9 cellular contexts compared by ENCODE assay signal in genomic region chr9:12464910-12465512, GRCh38.
A peak's percentile ranks its signal among the peaks of the same experiment; 100 is the strongest.
DNase-seq lines count a peak whose midpoint lies in the region; ATAC-seq and TF ChIP-seq lines count a peak whose summit lies in the region.
"Had no signal": no experiment of that assay in that cellular context is flagged by ENCODE, and none has a peak within 500 bp of the region (broad histone marks: within the 10 kb centered on the region; RNA-seq: fewer than 3 reads in every experiment).

No MANE protein-coding gene starts in this region.

- no peak overlapping the region for H3K27ac ChIP-seq in breast epithelium
- no peak overlapping the region for H3K27ac ChIP-seq in endodermal cell (ENCODE audit: low read depth, low read length)

- H3K27ac Mint-ChIP-seq in MCF 10A (ENCODE audit: low read depth, unreplicated experiment) (no peak overlapping the region), endodermal cell (no peak overlapping the region)
- H3K27ac Mint-ChIP-seq: activated T-cell treated with anti-CD3 and anti-CD28 coated beads, Interleukin-2, amount 50 U/mL, for 72 hours had no signal

- POLR2A ChIA-PET in MCF 10A (lab: Yijun Ruan, JAX), result no interaction called here

- no peak for TF ChIP-seq POLR2A in breast epithelium (IDR thresholded peaks at IDR 0.05)

- H3K27me3 Mint-ChIP-seq in MCF 10A (ENCODE audit: insufficient read depth, unreplicated experiment) (peaks cover 83% of the 10 kb centered on the region), endodermal cell (ENCODE audit: insufficient read depth) (no peaks in the 10 kb centered on the region)

- peak; percentile 38 for DNase-seq in MCF 10A (ENCODE audit: unreplicated experiment)
- DNase-seq in breast epithelium (ENCODE audit: low spot score in 2 of 2), result no peak
- DNase-seq in NCI-H446 treated with DMSO at 0.1 percent for 48 hours (lab: John Stamatoyannopoulos, UW), result peak; percentile 22
- DNase-seq in endodermal cell, result no peak
- peak; percentile 24 for DNase-seq in renal cortical epithelial cell (ENCODE audit: low read depth)
- no peak for DNase-seq in NCI-H2227 (lab: John Stamatoyannopoulos, UW; ENCODE audit: unreplicated experiment)

- ATAC-seq in HG03432 (IDR thresholded peaks at IDR 0.05; ENCODE audit: unreplicated experiment) (no peak), HG02798 (IDR thresholded peaks at IDR 0.05; ENCODE audit: poor library complexity, unreplicated experiment) (no peak)
- ATAC-seq: activated T-cell treated with anti-CD3 and anti-CD28 coated beads, Interleukin-2, amount 50 U/mL, for 72 hours had no signal

- H3K36me3 Mint-ChIP-seq in MCF 10A (ENCODE audit: insufficient read depth, unreplicated experiment) (no peaks in the 10 kb centered on the region), endodermal cell (ENCODE audit: low read depth) (peaks cover 11% of the 10 kb centered on the region)

- H3K9me3 ChIP-seq in breast epithelium, result no peaks in the 10 kb centered on the region
- peaks cover 23% of the 10 kb centered on the region for H3K9me3 ChIP-seq in endodermal cell (ENCODE audit: control insufficient read depth, low read length)

- WGBS in endodermal cell (ENCODE audit: insufficient coverage in 1 of 2, insufficient read length in 1 of 2), 2 experiments, result 0% methylated on average over 2 of the region's 2 CpGs; no CpG with 5 or more reads in 1 of the 2 experiments

- H3K4me3 Mint-ChIP-seq in MCF 10A (ENCODE audit: unreplicated experiment), result no peak overlapping the region
- no peak overlapping the region for H3K4me3 Mint-ChIP-seq in endodermal cell
- H3K4me3 Mint-ChIP-seq: activated T-cell treated with anti-CD3 and anti-CD28 coated beads, Interleukin-2, amount 50 U/mL, for 72 hours had no signal

- H3K4me1 Mint-ChIP-seq in MCF 10A (ENCODE audit: insufficient read depth, unreplicated experiment) (no peaks in the 10 kb centered on the region), endodermal cell (peaks cover 41% of the 10 kb centered on the region)

- no TSS peak for BruUV-seq in MCF 10A (replicated peaks; lab: Mats Ljungman, UMichigan)

- intact Hi-C loops in MCF 10A (cut with micrococcal nuclease) (loop anchor here (5.0 kb wide), 1 partner anchor 177 kb away; no protein-coding TSS in a partner anchor), breast epithelium (cut with DNase I; ENCODE audit: low total_unique reads) (no loop called here)

- CTCF ChIA-PET in MCF 10A (lab: Yijun Ruan, JAX), result interaction anchor here (0.7 to 1.1 kb wide), 4 partner anchors 8 to 1927 kb away, joined by 3 read pairs; no protein-coding TSS in a partner anchor

- H3K4me3 ChIP-seq in breast epithelium (no peak overlapping the region), endodermal cell (ENCODE audit: low read length) (peak overlapping the region; percentile 20)

- TF ChIP-seq CTCF in MCF 10A (IDR thresholded peaks at IDR 0.05; ENCODE audit: unreplicated experiment) (peak; percentile 57), breast epithelium (IDR thresholded peaks at IDR 0.05) (peak in 1 of 3 donors; percentile 42), endodermal cell (conservative IDR thresholded peaks at IDR 0.05) (peak; percentile 93)

- H3K27me3 ChIP-seq in breast epithelium (no peaks in the 10 kb centered on the region), endodermal cell (ENCODE audit: control insufficient read depth, insufficient read depth, low read length, poor library complexity, severe bottlenecking) (no peaks in the 10 kb centered on the region)

- H3K9me3 Mint-ChIP-seq in MCF 10A (ENCODE audit: unreplicated experiment) (no peaks in the 10 kb centered on the region), endodermal cell (peaks cover 20% of the 10 kb centered on the region)

- H3K9ac ChIP-seq in endodermal cell (ENCODE audit: extremely low read depth, low read length, poor library complexity, severe bottlenecking), result no peak overlapping the region

- H3K4me1 ChIP-seq in breast epithelium (no peaks in the 10 kb centered on the region), endodermal cell (ENCODE audit: control insufficient read depth, insufficient read depth, low read length) (peaks cover 4% of the 10 kb centered on the region)

- H3K36me3 ChIP-seq in breast epithelium (no peaks in the 10 kb centered on the region), endodermal cell (ENCODE audit: control insufficient read depth, insufficient read depth, low read length) (no peaks in the 10 kb centered on the region)

Comparison
In these comparisons a context has a peak if more than half of its experiments do, and no peak if none do; other contexts are left out.
1. DNase-seq: peak in MCF 10A (single experiment), NCI-H446 treated with DMSO at 0.1 percent for 48 hours (single experiment) and renal cortical epithelial cell (single experiment); none in breast epithelium (0 of 2), endodermal cell (single experiment) and NCI-H2227 (single experiment).